ENCODE assay signal across 24 cellular contexts in genomic region chr18:13399511-13399910, GRCh38.
"Had no signal": no experiment of that assay in that cellular context is flagged by ENCODE, and none has a peak within 500 bp of the region (broad histone marks: within the 10 kb centered on the region; RNA-seq: fewer than 3 reads in every experiment).

No MANE protein-coding gene starts in this region.

- H3K27me3 ChIP-seq: colonic mucosa, esophagus squamous epithelium, gastrocnemius medialis, heart right ventricle, left lung had no signal

- H3K9me3 Mint-ChIP-seq: dendritic cell treated with granulocyte-macrophage colony-stimulating factor and Interleukin-4, amounts not matched to agents 40 ng/mL and 50 ng/mL, for 4 days; effector memory CD8-positive, alpha-beta T cell; endodermal cell; mesothelial cell of epicardium; naive B cell had no signal

- H3K9me3 ChIP-seq: colonic mucosa, esophagus squamous epithelium, gastrocnemius medialis, heart right ventricle, left lung, lower lobe of right lung, mucosa of descending colon had no signal

- H3K27ac Mint-ChIP-seq: dendritic cell treated with granulocyte-macrophage colony-stimulating factor and Interleukin-4, amounts not matched to agents 40 ng/mL and 50 ng/mL, for 4 days; effector memory CD8-positive, alpha-beta T cell; endodermal cell; mesothelial cell of epicardium; naive B cell had no signal

- H3K36me3 ChIP-seq: colonic mucosa, esophagus squamous epithelium, gastrocnemius medialis, left lung, lower lobe of right lung had no signal

- H3K27ac ChIP-seq: colonic mucosa, epithelial cell of prostate, esophagus squamous epithelium, gastrocnemius medialis, heart right ventricle, left lung, lower lobe of right lung had no signal

- H3K4me1 ChIP-seq: colonic mucosa, esophagus squamous epithelium, gastrocnemius medialis, left lung, lower lobe of right lung had no signal

- DNase-seq: colonic mucosa; cortex of kidney; effector CD8-positive, alpha-beta T cell; effector memory CD8-positive, alpha-beta T cell; endodermal cell; erythroblast; esophagus squamous epithelium; foreskin fibroblast; foreskin melanocyte; gastrocnemius medialis; glutamatergic neuron; heart right ventricle; hippocampal formation; left cardiac atrium; left lung; left ventricle myocardium superior; lower lobe of right lung; mesenchymal stem cell; mucosa of descending colon; naive B cell had no signal

- H3K4me1 Mint-ChIP-seq: endodermal cell, mesothelial cell of epicardium, naive B cell had no signal

- H3K4me3 ChIP-seq: colonic mucosa, esophagus squamous epithelium, gastrocnemius medialis, heart right ventricle, left lung, lower lobe of right lung, mucosa of descending colon had no signal

- H3K4me3 Mint-ChIP-seq: dendritic cell treated with granulocyte-macrophage colony-stimulating factor and Interleukin-4, amounts not matched to agents 40 ng/mL and 50 ng/mL, for 4 days; effector memory CD8-positive, alpha-beta T cell; endodermal cell; mesothelial cell of epicardium; naive B cell had no signal

- H3K27me3 Mint-ChIP-seq: dendritic cell treated with granulocyte-macrophage colony-stimulating factor and Interleukin-4, amounts not matched to agents 40 ng/mL and 50 ng/mL, for 4 days; effector memory CD8-positive, alpha-beta T cell; naive B cell had no signal

- H3K36me3 Mint-ChIP-seq: mesothelial cell of epicardium, naive B cell had no signal

- ATAC-seq: effector memory CD8-positive, alpha-beta T cell; esophagus mucosa; gastrocnemius medialis; heart right ventricle; left lung; left ventricle myocardium superior; lower lobe of right lung; mucosa of descending colon had no signal
